ENCODE assay signal across 12 cellular contexts in genomic region chr6:135540207-135540877, GRCh38. TPM values are rescaled to one million over a fixed set of nuclear protein-coding genes. Genes with fewer than 3 reads are reported as not detected.
A peak's percentile ranks its signal among the peaks of the same experiment; 100 is the strongest.
DNase-seq lines count a peak whose midpoint lies in the region; ATAC-seq and TF ChIP-seq lines count a peak whose summit lies in the region.
"Had no signal": no experiment of that assay in that cellular context is flagged by ENCODE, and none has a peak within 500 bp of the region (broad histone marks: within the 10 kb centered on the region; RNA-seq: fewer than 3 reads in every experiment).

No MANE protein-coding gene starts in this region.

- H3K4me1 ChIP-seq in heart left ventricle: peaks cover 0 to 6% (median 0%) of the 10 kb centered on the region in 12 donors

- H3K4me1 Mint-ChIP-seq in activated CD4-positive, alpha-beta T cell treated with anti-CD3 and anti-CD28 coated beads, Interleukin-2, amount 10 ng/mL, durations not matched to agents 7 days and 5 days: peaks cover 32% of the 10 kb centered on the region

- H3K9me3 Mint-ChIP-seq in activated CD4-positive, alpha-beta T cell treated with anti-CD3 and anti-CD28 coated beads, Interleukin-2, amount 10 ng/mL, durations not matched to agents 7 days and 5 days: peaks cover 5% of the 10 kb centered on the region
- H3K9me3 Mint-ChIP-seq: naive thymus-derived CD8-positive, alpha-beta T cell had no signal

- H3K27ac ChIP-seq in VCaP (no peak overlapping the region), heart left ventricle (no peak overlapping the region)

- no peak for TF ChIP-seq POLR2A in heart left ventricle (IDR thresholded peaks at IDR 0.05)

- peak in 1 of 4 donors; percentile 73 for ATAC-seq in heart left ventricle
- ATAC-seq: naive thymus-derived CD8-positive, alpha-beta T cell had no signal

- H3K27me3 Mint-ChIP-seq in activated CD4-positive, alpha-beta T cell treated with anti-CD3 and anti-CD28 coated beads, Interleukin-2, amount 10 ng/mL, durations not matched to agents 7 days and 5 days: peaks cover 2% of the 10 kb centered on the region

- H3K36me3 ChIP-seq in heart left ventricle: no peaks in the 10 kb centered on the region

- no peaks in the 10 kb centered on the region for H3K9me3 ChIP-seq in heart left ventricle

- TF ChIP-seq CTCF in AG10803 (conservative IDR thresholded peaks at IDR 0.05; ENCODE audit: low read length): peak; percentile 43
- TF ChIP-seq CTCF in GM13977 (IDR thresholded peaks at IDR 0.05; ENCODE audit: extremely low read depth, insufficient read depth, missing control alignments): peak; percentile 41
- TF ChIP-seq CTCF in VCaP (conservative IDR thresholded peaks at IDR 0.05): peak; percentile 77
- TF ChIP-seq CTCF in heart left ventricle (IDR thresholded peaks at IDR 0.05): peak in 8 of 12 donors; percentile 14 to 42 (median 28)

- in situ Hi-C loops in GM13977 (cut with MboI; ENCODE audit: low pct_unique_long_range_greater_than_20kb, low sequenced_read_pairs, unreplicated experiment): loop anchor here (25.0 kb wide), 2 partner anchors 372 to 672 kb away; no protein-coding TSS in a partner anchor

- POLR2A ChIA-PET in activated CD4-positive, alpha-beta T cell treated with anti-CD3 and anti-CD28 coated beads, Interleukin-2, amount 10 ng/mL, durations not matched to agents 7 days and 5 days (lab: Charles Lee): no interaction called here

- CTCF ChIA-PET in activated CD4-positive, alpha-beta T cell treated with anti-CD3 and anti-CD28 coated beads, Interleukin-2, amount 10 ng/mL, durations not matched to agents 7 days and 5 days (lab: Charles Lee): interaction anchor here (1.2 to 1.9 kb wide), 6 partner anchors 10 to 369 kb away, joined by 3 to 6 read pairs (median 3); no protein-coding TSS in a partner anchor

- WGBS in heart left ventricle, 4 donors: 55 to 64% (median 60%) methylated on average over 2 of the region's 2 CpGs

- H3K4me3 ChIP-seq in AG10803 (ENCODE audit: low read length) (no peak overlapping the region), heart left ventricle (no peak overlapping the region)

- DNase-seq in AG10803 (ENCODE audit: low read depth) (peak; percentile 42), GM13977 (ENCODE audit: low spot score) (no peak), heart left ventricle (peak in 1 of 5 donors; percentile 25), foreskin melanocyte (no peak), HPDE6-E6E7 (ENCODE audit: extremely low spot score) (no peak)
- DNase-seq in activated CD8-positive, alpha-beta memory T cell treated with anti-CD3 and anti-CD28 coated beads, Interleukin-2, amount 50 U/mL, for 4 hours: no peak
- DNase-seq in activated CD4-positive, alpha-beta T cell treated with anti-CD3 and anti-CD28 coated beads, Interleukin-2, amount 10 ng/mL, durations not matched to agents 7 days and 5 days: no peak
- DNase-seq: activated T-cell treated with anti-CD3 and anti-CD28 coated beads for 4 hours; EL; naive thymus-derived CD8-positive, alpha-beta T cell; NCI-H774 had no signal

- H3K4me3 Mint-ChIP-seq in activated CD4-positive, alpha-beta T cell treated with anti-CD3 and anti-CD28 coated beads, Interleukin-2, amount 10 ng/mL, durations not matched to agents 7 days and 5 days: no peak overlapping the region
- H3K4me3 Mint-ChIP-seq: naive thymus-derived CD8-positive, alpha-beta T cell had no signal

- no peaks in the 10 kb centered on the region for H3K27me3 ChIP-seq in heart left ventricle

- intact Hi-C loops in heart left ventricle (cut with DNase I): loop anchor here in 3 of 10 donors (2.0 to 10.0 kb wide), 4 partner anchors 404 to 618 kb away; no protein-coding TSS in a partner anchor

- peaks cover 2% of the 10 kb centered on the region for H3K36me3 Mint-ChIP-seq in activated CD4-positive, alpha-beta T cell treated with anti-CD3 and anti-CD28 coated beads, Interleukin-2, amount 10 ng/mL, durations not matched to agents 7 days and 5 days (ENCODE audit: low read depth)
- H3K36me3 Mint-ChIP-seq: naive thymus-derived CD8-positive, alpha-beta T cell had no signal

- H3K27ac Mint-ChIP-seq in activated CD4-positive, alpha-beta T cell treated with anti-CD3 and anti-CD28 coated beads, Interleukin-2, amount 10 ng/mL, durations not matched to agents 7 days and 5 days: no peak overlapping the region
- H3K27ac Mint-ChIP-seq: naive thymus-derived CD8-positive, alpha-beta T cell had no signal

RNA-seq across cellular contexts. Expression of gene AHI1, which starts 42.8 kb away (rescaled TPM):
- 10 to 100 TPM in 6 of 9 donors, 1 to 10 TPM in 3; 6.3 to 17.1 (median 10.5) TPM for total RNA-seq in heart left ventricle
- polyA plus RNA-seq in heart left ventricle: 10 to 100 TPM in 1 of 2 donors, 1 to 10 TPM in 1; 5.7 to 10.3 TPM
- 10 to 100 TPM; 10.8 to 14.0 TPM for total RNA-seq in activated CD4-positive, alpha-beta T cell treated with anti-CD3 and anti-CD28 coated beads, Interleukin-2, amount 10 ng/mL, durations not matched to agents 7 days and 5 days
